15 cellular contexts compared by ENCODE assay signal in the genomic region with DNA sequence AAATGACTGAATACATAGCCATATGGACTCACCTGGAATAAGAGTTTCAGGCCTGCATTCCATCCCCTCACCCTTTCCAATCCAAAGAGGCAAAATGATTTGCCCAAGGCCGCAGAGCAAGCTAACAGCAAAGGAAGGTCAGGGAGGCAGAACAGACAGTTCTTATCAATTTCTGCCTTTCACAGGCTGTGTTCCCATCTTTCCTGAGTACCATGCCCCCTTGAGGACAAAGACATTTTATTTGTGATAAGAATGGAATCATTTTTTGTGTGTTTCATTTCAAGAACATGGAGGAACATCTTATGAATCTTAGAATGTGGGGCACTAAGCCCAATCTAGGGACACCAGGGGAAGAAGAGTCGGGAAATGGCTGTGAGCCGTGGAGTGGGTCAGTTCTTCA. TPM values are rescaled to one million over a fixed set of nuclear protein-coding genes. Genes with fewer than 3 reads are reported as not detected.
DNase-seq lines count a peak whose midpoint lies in the region; ATAC-seq, FAIRE-seq and TF ChIP-seq lines count a peak whose summit lies in the region.
"Had no signal": no experiment of that assay in that cellular context is flagged by ENCODE, and none has a peak within 500 bp of the region (broad histone marks: within the 10 kb centered on the region; RNA-seq: fewer than 3 reads in every experiment).

No MANE protein-coding gene starts in this region.

- H2AK5ac ChIP-seq in H9 (ENCODE audit: insufficient read length, low read length) = no peak overlapping the region

- H3K4me3 Mint-ChIP-seq in H9 = no peak overlapping the region

- FAIRE-seq in frontal cortex (lab: Jason Lieb, UNC) = no peak
- FAIRE-seq: GM18507 had no signal

- no peak overlapping the region for H2BK5ac ChIP-seq in H9 (ENCODE audit: insufficient read length, low read length)

- no peak overlapping the region for H2BK15ac ChIP-seq in H9 (ENCODE audit: low read depth, low read length)

- H3K27me3 Mint-ChIP-seq in H9 (ENCODE audit: low read depth) = no peaks in the 10 kb centered on the region

- H3K27me3 ChIP-seq in A673 (replicated peaks; ENCODE audit: insufficient read depth, low read depth, low read length, poor library complexity) (no peaks in the 10 kb centered on the region), H9 (ENCODE audit: insufficient read depth, low read length) (no peaks in the 10 kb centered on the region), WERI-Rb-1 (ENCODE audit: insufficient read depth, low read depth, severe bottlenecking) (no peaks in the 10 kb centered on the region), heart left ventricle (no peaks in the 10 kb centered on the region)
- H3K27me3 ChIP-seq: BLaER1, dorsolateral prefrontal cortex had no signal

- H3K27ac Mint-ChIP-seq in H9 = peak overlapping the region in 1 of 3 experiments; percentile 38; a peak in 3 of 7 replicates

- H3K9ac ChIP-seq in H9 (ENCODE audit: extremely low read depth, insufficient read length, low read length) = no peak overlapping the region
- H3K9ac ChIP-seq: BLaER1 had no signal

- H3K4me2 ChIP-seq in H9 (ENCODE audit: insufficient read depth, insufficient read length, low read length) = no peak overlapping the region
- H3K4me2 ChIP-seq: BLaER1 had no signal

- H3K18ac ChIP-seq in H9 (ENCODE audit: insufficient read length, low read depth, low read length) = no peak overlapping the region

- no peak overlapping the region for H4K91ac ChIP-seq in H9 (ENCODE audit: insufficient read length, low read depth, low read length)

- H4K8ac ChIP-seq in H9 (replicated peaks; ENCODE audit: insufficient read length, low read depth, low read length) = no peak overlapping the region

- H4K20me1 ChIP-seq in H9 (ENCODE audit: control insufficient read depth, insufficient read depth, insufficient read length) = no peaks in the 10 kb centered on the region
- H4K20me1 ChIP-seq: BLaER1 had no signal

- H2BK120ac ChIP-seq in H9 (ENCODE audit: low read depth, low read length, poor library complexity, severe bottlenecking) = no peak overlapping the region

- no peaks in the 10 kb centered on the region for H3K23me2 ChIP-seq in H9 (ENCODE audit: insufficient read length, low read depth, low read length, poor library complexity, severe bottlenecking)

- peak; percentile 34; the same call in 1 of the 2 replicates for TF ChIP-seq CTCF in A673 (conservative IDR thresholded peaks at IDR 0.05; ENCODE audit: low read depth, low read length)
- TF ChIP-seq CTCF in H9 (conservative IDR thresholded peaks at IDR 0.05) = peak; percentile 29; the same call in 1 of the 3 replicates
- 0 out of 2 replicates have a peak, but pooled peaks have one; percentile 9 for TF ChIP-seq CTCF in WERI-Rb-1 (IDR thresholded peaks at IDR 0.05; ENCODE audit: low read depth, low read length)
- peak; percentile 7 for TF ChIP-seq CTCF in foreskin fibroblast (IDR thresholded peaks at IDR 0.05; ENCODE audit: low read depth, low read length)
- TF ChIP-seq CTCF in heart left ventricle (IDR thresholded peaks at IDR 0.05) = peak in 3 of 12 donors; percentile 12 to 24 (median 15)

- peaks cover 14 to 17% of the 10 kb centered on the region in 2 experiments for H3K4me1 Mint-ChIP-seq in H9

- no peak overlapping the region for H3K56ac ChIP-seq in H9 (ENCODE audit: insufficient read length, low read depth, low read length)

- H3K9me3 Mint-ChIP-seq in H9 = no peaks in the 10 kb centered on the region

- H3K79me1 ChIP-seq in H9 (ENCODE audit: insufficient read depth, low read depth, low read length, poor library complexity, severe bottlenecking) = peaks cover 10% of the 10 kb centered on the region

- TF ChIP-seq POLR2A in heart left ventricle (IDR thresholded peaks at IDR 0.05) = no peak

- DNase-seq in A673 (ENCODE audit: low spot score) (peak; percentile 24), H9 (no peak), WERI-Rb-1 (no peak), foreskin fibroblast (peak in 1 of 2 donors; percentile 52), frontal cortex (ENCODE audit: low spot score in 2 of 2) (no peak), heart left ventricle (no peak), SW480 (ENCODE audit: low spot score) (no peak)
- DNase-seq: activated T-cell treated with anti-CD3 and anti-CD28 coated beads, Interleukin-2, amount 50 U/mL, for 1 hour; dorsolateral prefrontal cortex; GOT3; psoas muscle; stimulated activated CD4-positive, alpha-beta T cell treated with anti-CD3 and anti-CD28 coated beads, Interleukin-1b, Interleukin-23, amount 100 ng/mL, for 48 hours had no signal

- POLR2A ChIA-PET in A673 (lab: Charles Lee; ENCODE audit: low non-redundant PET) = no interaction called here

- H3K27ac ChIP-seq in A673 (ENCODE audit: low read depth, low read length, poor library complexity, severe bottlenecking) (no peak overlapping the region), H9 (ENCODE audit: insufficient read length, low read depth, low read length) (no peak overlapping the region), WERI-Rb-1 (no peak overlapping the region), heart left ventricle (no peak overlapping the region)
- H3K27ac ChIP-seq: BLaER1, dorsolateral prefrontal cortex, psoas muscle had no signal

- no peak overlapping the region for H2AFZ ChIP-seq in H9 (ENCODE audit: low read length)

- ATAC-seq in heart left ventricle = no peak
- no peak for ATAC-seq in GM21529 (IDR thresholded peaks at IDR 0.05; ENCODE audit: unreplicated experiment)
- ATAC-seq: psoas muscle had no signal

- H2BK12ac ChIP-seq in H9 (ENCODE audit: insufficient read length, low read depth, low read length) = no peak overlapping the region

- H2BK20ac ChIP-seq in H9 (ENCODE audit: low read depth, low read length, poor library complexity, severe bottlenecking) = no peak overlapping the region

- no peaks in the 10 kb centered on the region for H3K4me1 ChIP-seq in A673 (ENCODE audit: insufficient read depth, low read length, poor library complexity, severe bottlenecking)
- peaks cover 8% of the 10 kb centered on the region; the same call in 1 of the 2 replicates for H3K4me1 ChIP-seq in H9 (ENCODE audit: insufficient read depth, low read length)
- H3K4me1 ChIP-seq in heart left ventricle = peaks cover 4 to 63% (median 38%) of the 10 kb centered on the region in 12 donors

- peaks cover 40% of the 10 kb centered on the region for H3K79me2 ChIP-seq in H9 (ENCODE audit: insufficient read depth, low read length)

- H3T11ph ChIP-seq in H9 (ENCODE audit: low read length) = no peak overlapping the region

- no peaks in the 10 kb centered on the region for H3K36me3 ChIP-seq in A673 (ENCODE audit: insufficient read depth, low read length, poor library complexity, severe bottlenecking)
- H3K36me3 ChIP-seq in WERI-Rb-1 = peaks cover 22% of the 10 kb centered on the region
- H3K36me3 ChIP-seq in heart left ventricle = peaks cover 0 to 28% (median 7%) of the 10 kb centered on the region in 9 donors
- H3K36me3 ChIP-seq: BLaER1 had no signal

- H3K9me3 ChIP-seq in A673 (ENCODE audit: low read depth, low read length, poor library complexity, severe bottlenecking) (no peaks in the 10 kb centered on the region), H9 (ENCODE audit: control insufficient read depth, low read depth, low read length) (no peaks in the 10 kb centered on the region), WERI-Rb-1 (ENCODE audit: severe bottlenecking) (no peaks in the 10 kb centered on the region), heart left ventricle (no peaks in the 10 kb centered on the region)
- H3K9me3 ChIP-seq: psoas muscle had no signal

- CTCF ChIA-PET in A673 (lab: Charles Lee) = no interaction called here

- BruUV-seq in A673 (replicated peaks; lab: Mats Ljungman, UMichigan) = no TSS peak

- H3K14ac ChIP-seq in H9 (ENCODE audit: insufficient read depth, low read length) = no peak overlapping the region

- H4K5ac ChIP-seq in H9 (ENCODE audit: insufficient read length, low read depth, low read length) = no peak overlapping the region

- no peak overlapping the region for H3K23ac ChIP-seq in H9 (ENCODE audit: insufficient read length, low read depth, low read length)

- peaks cover 37 to 52% (median 38%) of the 10 kb centered on the region in 3 experiments for H3K36me3 Mint-ChIP-seq in H9 (ENCODE audit: insufficient read depth in 1 of 3, low read depth in 3 of 3)

- H3K4ac ChIP-seq in H9 (ENCODE audit: low read depth, low read length) = no peak overlapping the region

- intact Hi-C loops in A673 (cut with micrococcal nuclease; ENCODE audit: unreplicated experiment) = loop anchor here (10.0 kb wide), 2 partner anchors 160 to 310 kb away; no protein-coding TSS in a partner anchor
- intact Hi-C loops in heart left ventricle (cut with DNase I) = loop anchor here in 5 of 10 donors (5.0 to 10.0 kb wide), 4 partner anchors 87 to 170 kb away; no protein-coding TSS in a partner anchor

- no peak overlapping the region for H3K4me3 ChIP-seq in A673 (ENCODE audit: low read depth, low read length, poor library complexity, severe bottlenecking)
- no peak overlapping the region for H3K4me3 ChIP-seq in WERI-Rb-1 (ENCODE audit: low read depth, low read length)
- H3K4me3 ChIP-seq in foreskin fibroblast (ENCODE audit: low read depth in 1 of 2, low read length in 2 of 2) = no peak overlapping the region
- no peak overlapping the region for H3K4me3 ChIP-seq in heart left ventricle
- H3K4me3 ChIP-seq: BLaER1, dorsolateral prefrontal cortex, psoas muscle had no signal

- no CpG with 5 or more reads among the region's 3 CpGs for WGBS in H9 (ENCODE audit: extremely low coverage, insufficient read length, low lambda C conversion rate)
- WGBS in heart left ventricle, 4 donors = 63 to 86% (median 78%) methylated on average over 3 of the region's 3 CpGs

RNA-seq across cellular contexts. Expression of a gene that starts 13.9 kb away (rescaled TPM):
- total RNA-seq in A673 (2021) (6.2 and 7.3 TPM in 2 replicates), H9 (2021) (26.3 and 26.6 TPM in 2 replicates), frontal cortex (23.2 TPM), heart left ventricle (10 to 100 TPM in 5 of 9 donors, 1 to 10 TPM in 4; 5.6 to 35.6 (median 10.1) TPM)
- 10 to 100 TPM in 1 of 2 donors, 1 to 10 TPM in 1; 1.8 to 11.5 TPM for polyA plus RNA-seq in heart left ventricle
